ENCODE assay signal across 10 cellular contexts in the genomic region with DNA sequence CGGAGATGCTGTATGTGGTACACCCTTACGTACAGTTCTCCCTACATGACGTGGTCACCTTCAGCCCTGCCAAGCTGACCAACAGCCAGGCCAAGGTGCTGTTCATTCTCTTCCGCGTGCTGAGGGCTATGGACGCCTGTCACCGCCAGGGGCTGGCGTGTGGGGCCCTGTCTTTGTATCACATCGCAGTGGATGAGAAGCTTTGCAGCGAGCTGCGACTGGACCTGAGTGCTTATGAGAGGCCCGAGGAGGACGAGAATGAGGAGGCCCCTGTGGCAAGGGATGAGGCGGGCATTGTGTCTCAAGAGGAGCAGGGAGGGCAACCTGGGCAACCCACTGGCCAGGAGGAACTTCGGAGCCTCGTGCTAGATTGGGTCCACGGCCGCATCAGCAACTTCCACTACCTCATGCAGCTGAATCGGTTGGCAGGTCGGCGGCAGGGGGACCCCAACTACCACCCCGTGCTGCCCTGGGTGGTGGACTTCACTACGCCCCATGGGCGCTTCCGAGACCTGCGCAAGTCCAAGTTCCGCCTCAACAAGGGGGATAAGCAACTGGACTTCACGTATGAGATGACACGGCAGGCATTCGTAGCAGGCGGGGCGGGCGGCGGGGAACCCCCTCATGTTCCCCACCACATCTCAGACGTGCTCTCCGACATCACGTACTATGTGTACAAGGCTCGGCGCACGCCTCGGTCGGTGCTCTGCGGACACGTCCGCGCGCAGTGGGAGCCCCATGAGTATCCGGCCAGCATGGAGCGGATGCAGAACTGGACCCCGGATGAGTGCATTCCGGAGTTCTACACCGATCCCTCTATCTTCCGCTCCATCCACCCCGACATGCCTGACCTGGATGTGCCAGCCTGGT. TPM values are rescaled to one million over a fixed set of nuclear protein-coding genes. Genes with fewer than 3 reads are reported as not detected.
A peak's percentile ranks its signal among the peaks of the same experiment; 100 is the strongest.
DNase-seq lines count a peak whose midpoint lies in the region; ATAC-seq and TF ChIP-seq lines count a peak whose summit lies in the region.
"Had no signal": no experiment of that assay in that cellular context is flagged by ENCODE, and none has a peak within 500 bp of the region (broad histone marks: within the 10 kb centered on the region; RNA-seq: fewer than 3 reads in every experiment).

No MANE protein-coding gene starts in this region.

- no peaks in the 10 kb centered on the region for H3K9me3 Mint-ChIP-seq in progenitor cell of endocrine pancreas (ENCODE audit: low read depth)

- intact Hi-C loops in esophagus squamous epithelium (cut with DNase I) = loop anchor here (10.0 kb wide), 1 partner anchor 139 kb away; no protein-coding TSS in a partner anchor

- H3K36me3 ChIP-seq in GM06990 (ENCODE audit: control insufficient read depth, insufficient read depth, low read length) (peaks cover 10% of the 10 kb centered on the region), Peyer's patch (peaks cover 0 to 36% (median 0%) of the 10 kb centered on the region in 3 donors), esophagus squamous epithelium (peaks cover 7 to 48% (median 18%) of the 10 kb centered on the region in 3 donors)

- H3K4me3 ChIP-seq in GM06990 (replicated peaks; ENCODE audit: low read depth, low read length) (peak overlapping the region; percentile 80), Peyer's patch (peak overlapping the region; percentile 65 to 94 (median 88)), esophagus squamous epithelium (peak overlapping the region; percentile 64 to 94 (median 90))

- H3K4me1 ChIP-seq in Peyer's patch (peaks cover 4 to 39% (median 27%) of the 10 kb centered on the region in 4 donors), esophagus squamous epithelium (peaks cover 40 to 86% (median 54%) of the 10 kb centered on the region in 3 donors)

- peaks cover 3% of the 10 kb centered on the region for H3K4me1 Mint-ChIP-seq in progenitor cell of endocrine pancreas (ENCODE audit: low read depth)

- WGBS in esophagus squamous epithelium, 2 donors = 90 to 93% methylated on average over 27 to 34 of the region's 54 CpGs

- peak overlapping the region in 2 of 4 donors; percentile 86 to 95 for H3K27ac ChIP-seq in Peyer's patch
- H3K27ac ChIP-seq in esophagus squamous epithelium = peak overlapping the region in 1 of 4 donors; percentile 92

- in situ Hi-C loops in GM13977 (cut with MboI; ENCODE audit: low pct_unique_long_range_greater_than_20kb, low sequenced_read_pairs, unreplicated experiment) = no loop called here

- TF ChIP-seq CTCF in GM06990 (IDR thresholded peaks at IDR 0.05; ENCODE audit: insufficient read depth, low read length, poor library complexity, severe bottlenecking) (no peak), Peyer's patch (IDR thresholded peaks at IDR 0.05) (no peak), esophagus squamous epithelium (IDR thresholded peaks at IDR 0.05) (no peak), progenitor cell of endocrine pancreas (IDR thresholded peaks at IDR 0.05; ENCODE audit: unreplicated experiment) (no peak), GM13977 (IDR thresholded peaks at IDR 0.05; ENCODE audit: extremely low read depth, insufficient read depth, missing control alignments) (no peak)

- DNase-seq in GM06990 (ENCODE audit: extremely low read depth, insufficient read length) (no peak), Peyer's patch (no peak), esophagus squamous epithelium (lab: John Stamatoyannopoulos, UW) (no peak), progenitor cell of endocrine pancreas (ENCODE audit: low spot score, unreplicated experiment) (no peak), DMS53 (lab: John Stamatoyannopoulos, UW) (no peak), GM13977 (ENCODE audit: low spot score) (no peak)
- no peak for DNase-seq in activated CD4-positive, CD25-positive, alpha-beta regulatory T cell (lab: John Stamatoyannopoulos, UW)
- DNase-seq: activated CD8-positive, alpha-beta memory T cell treated with anti-CD3 and anti-CD28 coated beads for 24 hours; NCI-H510A had no signal

- ATAC-seq in GM21367 (IDR thresholded peaks at IDR 0.05; ENCODE audit: unreplicated experiment) = no peak

- H3K4me3 Mint-ChIP-seq in progenitor cell of endocrine pancreas (ENCODE audit: low read depth) = peak overlapping the region; percentile 61

- H3K36me3 Mint-ChIP-seq in progenitor cell of endocrine pancreas (ENCODE audit: insufficient read depth) = peaks cover 1% of the 10 kb centered on the region

- H3K27ac Mint-ChIP-seq in progenitor cell of endocrine pancreas = no peak overlapping the region

- no peaks in the 10 kb centered on the region for H3K27me3 Mint-ChIP-seq in progenitor cell of endocrine pancreas

- H3K9me3 ChIP-seq in Peyer's patch (no peaks in the 10 kb centered on the region), esophagus squamous epithelium (no peaks in the 10 kb centered on the region)

- no peak for TF ChIP-seq POLR2A in Peyer's patch (IDR thresholded peaks at IDR 0.05)
- TF ChIP-seq POLR2A in esophagus squamous epithelium (IDR thresholded peaks at IDR 0.05) = no peak

- H3K27me3 ChIP-seq in GM06990 (replicated peaks; ENCODE audit: control insufficient read depth, insufficient read depth, low read length) = no peaks in the 10 kb centered on the region
- no peaks in the 10 kb centered on the region for H3K27me3 ChIP-seq in Peyer's patch
- H3K27me3 ChIP-seq in esophagus squamous epithelium = no peaks in the 10 kb centered on the region

RNA-seq across cellular contexts. Expression of a gene that starts 1.4 kb away (rescaled TPM):
- 10 to 100 TPM; 37.1 to 83.3 (median 59.2) TPM for total RNA-seq in Peyer's patch
- 10 to 100 TPM; 12.5 to 33.8 (median 21.1) TPM for total RNA-seq in esophagus squamous epithelium
- total RNA-seq in progenitor cell of endocrine pancreas = 22.1 and 22.4 TPM in 2 replicates

RNA-seq across cellular contexts. Expression of a gene that starts 15.7 kb away (rescaled TPM):
- total RNA-seq in Peyer's patch = 10 to 100 TPM in 3 of 4 donors, 1 to 10 TPM in 1; 8.3 to 37.8 (median 19.5) TPM
- total RNA-seq in esophagus squamous epithelium = 1 to 10 TPM; 4.2 to 6.0 (median 5.6) TPM
- total RNA-seq in progenitor cell of endocrine pancreas = 2.7 and 2.9 TPM in 2 replicates

RNA-seq across cellular contexts. Expression of a gene that starts 16.8 kb away (rescaled TPM):
- total RNA-seq in Peyer's patch (1 to 10 TPM; 4.0 to 9.6 (median 5.6) TPM), esophagus squamous epithelium (1 to 10 TPM in 2 of 4 donors, under 1 TPM in 2; 0.22 to 7.1 (median 1.6) TPM), progenitor cell of endocrine pancreas (68.6 and 74.5 TPM in 2 replicates)

RNA-seq across cellular contexts. Expression of a gene that starts 36.0 kb away (rescaled TPM):
- total RNA-seq in Peyer's patch (100 to 1,000 TPM in 1 of 4 donors, 10 to 100 TPM in 3; 28.7 to 306 (median 81.6) TPM), esophagus squamous epithelium (100 to 1,000 TPM in 2 of 4 donors, 10 to 100 TPM in 2; 26.6 to 351 (median 80.6) TPM), progenitor cell of endocrine pancreas (163 and 169 TPM in 2 replicates)

RNA-seq across cellular contexts. Expression of a gene that starts 41.2 kb away (rescaled TPM):
- total RNA-seq in Peyer's patch (100 to 1,000 TPM; 138 to 390 (median 226) TPM), esophagus squamous epithelium (100 to 1,000 TPM; 112 to 157 (median 145) TPM), progenitor cell of endocrine pancreas (367 and 378 TPM in 2 replicates)
